In genomic region chr5:176533390-176533789, GRCh38 we compare ENCODE assay signal across 10 cellular contexts. TPM values are rescaled to one million over a fixed set of nuclear protein-coding genes. Genes with fewer than 3 reads are reported as not detected.
DNase-seq lines count a peak whose midpoint lies in the region; ATAC-seq, FAIRE-seq and TF ChIP-seq lines count a peak whose summit lies in the region.
"Had no signal": no experiment of that assay in that cellular context is flagged by ENCODE, and none has a peak within 500 bp of the region (broad histone marks: within the 10 kb centered on the region; RNA-seq: fewer than 3 reads in every experiment).

No MANE protein-coding gene starts in this region.

- WGBS in HepG2 (ENCODE audit: low lambda C conversion rate), result 92% methylated on average over 8 of the region's 8 CpGs

- in situ Hi-C loops in HepG2 (cut with HindIII; ENCODE audit: extremely low pct_ligation_motif_present, low pct_unique_long_range_greater_than_20kb), result loop anchor here (25.0 kb wide), 1 partner anchor 829 kb away; the partner anchor contains the start of genes LMAN2 and RGS14

- CTCF ChIA-PET in activated CD4-positive, alpha-beta T cell treated with anti-CD3 and anti-CD28 coated beads for 36 hours (lab: Charles Lee), result interaction anchor here (0.7 to 1.2 kb wide), 4 partner anchors 25 to 126 kb away, joined by 3 to 6 read pairs (median 4); partner anchors contain the start of genes CLTB and FAF2
- CTCF ChIA-PET in activated CD8-positive, alpha-beta T cell treated with anti-CD3 and anti-CD28 coated beads, Interleukin-2, amount 10 ng/mL, durations not matched to agents 7 days and 5 days (lab: Charles Lee), result interaction anchor here (0.6 to 8.5 kb wide), 9 partner anchors 8 to 804 kb away, joined by 3 to 65 read pairs (median 4); partner anchors contain the start of genes CLTB, FAF2 and TSPAN17
- CTCF ChIA-PET in HepG2 (lab: Yijun Ruan, JAX; ENCODE audit: low intra/inter-chr PET ratio, low total read pairs), result no interaction called here

- TF ChIP-seq CTCF in HepG2 (CRISPR knock-in tag; IDR thresholded peaks at IDR 0.05), result no peak
- TF ChIP-seq CTCF in thoracic aorta (IDR thresholded peaks at IDR 0.05), result no peak

- H3K4me3 ChIP-seq in HepG2 (replicated peaks in 1 of 3; ENCODE audit: insufficient read depth in 1 of 3, low read depth in 2 of 3, low read length in 3 of 3), result no peak overlapping the region
- H3K4me3 ChIP-seq in thoracic aorta, result peak overlapping the region; percentile 13

- peak overlapping the region; percentile 91 for H3K4me2 ChIP-seq in HepG2 (ENCODE audit: low read depth, low read length)

- H3K4me1 ChIP-seq in HepG2 (ENCODE audit: insufficient read depth, low read length), result peaks cover 28% of the 10 kb centered on the region
- H3K4me1 ChIP-seq in thoracic aorta (ENCODE audit: control insufficient read depth in 1 of 2, low read depth in 2 of 2), result peaks cover 31 to 40% of the 10 kb centered on the region in 2 donors

- H3K27ac ChIP-seq in HepG2 (ENCODE audit: extremely low read length, insufficient read depth, low read length), result peak overlapping the region; percentile 26
- no peak overlapping the region for H3K27ac ChIP-seq in thoracic aorta

- peak overlapping the region; percentile 98 for H3K27ac Mint-ChIP-seq in activated CD4-positive, alpha-beta T cell treated with anti-CD3 and anti-CD28 coated beads for 36 hours
- peak overlapping the region; percentile 99 for H3K27ac Mint-ChIP-seq in activated CD8-positive, alpha-beta T cell treated with anti-CD3 and anti-CD28 coated beads, Interleukin-2, amount 10 ng/mL, durations not matched to agents 7 days and 5 days

- no peaks in the 10 kb centered on the region for H3K9me3 Mint-ChIP-seq in activated CD4-positive, alpha-beta T cell treated with anti-CD3 and anti-CD28 coated beads for 36 hours (ENCODE audit: low read depth)
- H3K9me3 Mint-ChIP-seq in activated CD8-positive, alpha-beta T cell treated with anti-CD3 and anti-CD28 coated beads, Interleukin-2, amount 10 ng/mL, durations not matched to agents 7 days and 5 days (ENCODE audit: insufficient read depth), result no peaks in the 10 kb centered on the region

- intact Hi-C loops in activated CD4-positive, alpha-beta T cell treated with anti-CD3 and anti-CD28 coated beads for 36 hours (cut with DNase I, micrococcal nuclease), result no loop called here
- intact Hi-C loops in HepG2 (cut with micrococcal nuclease; ENCODE audit: unreplicated experiment), result no loop called here

- FAIRE-seq in HepG2 (lab: Jason Lieb, UNC), result no peak
- FAIRE-seq: A204.1 had no signal

- no peak overlapping the region for H3K9ac ChIP-seq in HepG2 (ENCODE audit: insufficient read depth, low read depth, low read length)

- TF ChIP-seq RAD21 in HepG2 (CRISPR knock-in tag; IDR thresholded peaks at IDR 0.05), result no peak

- no peak for ATAC-seq in activated CD4-positive, alpha-beta T cell treated with anti-CD3 and anti-CD28 coated beads for 36 hours
- no peak for ATAC-seq in activated CD8-positive, alpha-beta T cell treated with anti-CD3 and anti-CD28 coated beads, Interleukin-2, amount 10 ng/mL, durations not matched to agents 7 days and 5 days
- ATAC-seq in HepG2 (no peak), thoracic aorta (ENCODE audit: insufficient number of reproducible peaks, low FRiP score, low read depth) (no peak)

- BruUV-seq in HepG2 (replicated peaks; lab: Mats Ljungman, UMichigan), result no TSS peak

- POLR2A ChIA-PET in activated CD4-positive, alpha-beta T cell treated with anti-CD3 and anti-CD28 coated beads for 36 hours (lab: Charles Lee), result interaction anchor here (0.9 to 1.5 kb wide), 2 partner anchors 10 to 29 kb away, joined by 3 to 6 read pairs; no protein-coding TSS in a partner anchor
- POLR2A ChIA-PET in activated CD8-positive, alpha-beta T cell treated with anti-CD3 and anti-CD28 coated beads, Interleukin-2, amount 10 ng/mL, durations not matched to agents 7 days and 5 days (lab: Charles Lee), result interaction anchor here (0.9 to 3.7 kb wide), 9 partner anchors 10 to 144 kb away, joined by 3 to 35 read pairs (median 3); partner anchors contain the start of genes CLTB and FAF2
- POLR2A ChIA-PET in HepG2 (lab: Yijun Ruan, JAX), result interaction anchor here (1.1 to 7.9 kb wide), 3 partner anchors 14 to 86 kb away, joined by 3 to 212 read pairs (median 3); partner anchors contain the start of genes CDHR2 and FAF2

- no peak for DNase-seq in activated CD4-positive, alpha-beta T cell treated with anti-CD3 and anti-CD28 coated beads for 36 hours
- DNase-seq in activated CD4-positive, alpha-beta T cell treated with anti-CD3 and anti-CD28 coated beads, Interleukin-2, amount 50 U/mL, for 48 hours, result no peak
- DNase-seq in activated CD8-positive, alpha-beta T cell treated with anti-CD3 and anti-CD28 coated beads, Interleukin-2, amount 10 ng/mL, durations not matched to agents 7 days and 5 days, result no peak
- DNase-seq in HepG2 (ENCODE audit: low spot score), result no peak
- DNase-seq in thoracic aorta (ENCODE audit: low spot score), result no peak
- DNase-seq in NCI-H187 (lab: John Stamatoyannopoulos, UW), result no peak
- no peak for DNase-seq in foreskin melanocyte
- no peak for DNase-seq in GOT3 (lab: John Stamatoyannopoulos, UW)

- TF ChIP-seq POLR2A in HepG2 (IDR thresholded peaks at IDR 0.05; ENCODE audit: insufficient read depth in 1 of 2, low read depth in 2 of 2, low read length in 2 of 2), result no peak; a peak in 1 of 4 replicates

- H3K27me3 Mint-ChIP-seq in activated CD4-positive, alpha-beta T cell treated with anti-CD3 and anti-CD28 coated beads for 36 hours, result no peaks in the 10 kb centered on the region
- H3K27me3 Mint-ChIP-seq in activated CD8-positive, alpha-beta T cell treated with anti-CD3 and anti-CD28 coated beads, Interleukin-2, amount 10 ng/mL, durations not matched to agents 7 days and 5 days (ENCODE audit: low read depth), result no peaks in the 10 kb centered on the region

- H3K36me3 Mint-ChIP-seq in activated CD4-positive, alpha-beta T cell treated with anti-CD3 and anti-CD28 coated beads for 36 hours (ENCODE audit: low read depth), result peaks cover 34% of the 10 kb centered on the region
- H3K36me3 Mint-ChIP-seq in activated CD8-positive, alpha-beta T cell treated with anti-CD3 and anti-CD28 coated beads, Interleukin-2, amount 10 ng/mL, durations not matched to agents 7 days and 5 days (ENCODE audit: low read depth), result peaks cover 57% of the 10 kb centered on the region

- H3K4me1 Mint-ChIP-seq in activated CD4-positive, alpha-beta T cell treated with anti-CD3 and anti-CD28 coated beads for 36 hours, result peaks cover 50% of the 10 kb centered on the region
- peaks cover 60% of the 10 kb centered on the region for H3K4me1 Mint-ChIP-seq in activated CD8-positive, alpha-beta T cell treated with anti-CD3 and anti-CD28 coated beads, Interleukin-2, amount 10 ng/mL, durations not matched to agents 7 days and 5 days (ENCODE audit: low read depth)

- H4K20me1 ChIP-seq in HepG2 (ENCODE audit: insufficient read depth, low read length), result peaks cover 33% of the 10 kb centered on the region

- no peaks in the 10 kb centered on the region; a peak in 1 of 5 replicates for H3K27me3 ChIP-seq in HepG2 (ENCODE audit: control insufficient read depth in 1 of 2, insufficient read depth in 2 of 2, low read length in 2 of 2)
- H3K27me3 ChIP-seq in thoracic aorta (replicated peaks; ENCODE audit: insufficient read depth), result no peaks in the 10 kb centered on the region

- H3K9me3 ChIP-seq in HepG2 (ENCODE audit: low read length) (no peaks in the 10 kb centered on the region), thoracic aorta (no peaks in the 10 kb centered on the region)

- H3K36me3 ChIP-seq in HepG2 (replicated peaks in 1 of 2; ENCODE audit: control insufficient read depth in 1 of 2, insufficient read depth in 2 of 2, low read length in 2 of 2) (peaks cover 24 to 46% of the 10 kb centered on the region in 2 experiments), thoracic aorta (peaks cover 25% of the 10 kb centered on the region)

- H3K4me3 Mint-ChIP-seq in activated CD4-positive, alpha-beta T cell treated with anti-CD3 and anti-CD28 coated beads for 36 hours, result peak overlapping the region; percentile 97
- peak overlapping the region; percentile 95 for H3K4me3 Mint-ChIP-seq in activated CD8-positive, alpha-beta T cell treated with anti-CD3 and anti-CD28 coated beads, Interleukin-2, amount 10 ng/mL, durations not matched to agents 7 days and 5 days

- no peak overlapping the region for H2AFZ ChIP-seq in HepG2 (ENCODE audit: low read length)

- peaks cover 40% of the 10 kb centered on the region for H3K79me2 ChIP-seq in HepG2 (ENCODE audit: insufficient read depth, low read length)

- TF ChIP-seq EP300 in HepG2 (IDR thresholded peaks at IDR 0.05; ENCODE audit: low read depth in 2 of 2, low read length in 2 of 2), result no peak
- TF ChIP-seq EP300 in HepG2 (CRISPR knock-in tag; IDR thresholded peaks at IDR 0.05; ENCODE audit: borderline replicate concordance), result no peak

RNA-seq across cellular contexts. Expression of gene RNF44, which starts 3.8 kb away (rescaled TPM):
- total RNA-seq in activated CD4-positive, alpha-beta T cell treated with anti-CD3 and anti-CD28 coated beads for 36 hours, result 10 to 100 TPM; 61.6 to 62.9 TPM
- 10 to 100 TPM; 88.3 to 92.7 TPM for total RNA-seq in activated CD8-positive, alpha-beta T cell treated with anti-CD3 and anti-CD28 coated beads, Interleukin-2, amount 10 ng/mL, durations not matched to agents 7 days and 5 days
- total RNA-seq in HepG2 (2016; rRNA removed; fragmentation: Illumina TruSeq; extraction: Trizol) (5.1 and 9.2 TPM in 2 replicates), thoracic aorta (10 to 100 TPM; 11.1 to 14.7 TPM)
- 7.2 and 9.4 TPM in 2 replicates for total RNA-seq in HepG2 (2016; cell fraction: cytosol; rRNA removed; fragmentation: Illumina TruSeq; extraction: Trizol; ENCODE audit: low read depth)
- 4.4 and 8.7 TPM in 2 replicates for total RNA-seq in HepG2 (2016; cell fraction: insoluble cytoplasmic fraction; rRNA removed; fragmentation: Illumina TruSeq; extraction: Trizol)
- 7.2 and 9.8 TPM in 2 replicates for total RNA-seq in HepG2 (2016; cell fraction: membrane; rRNA removed; fragmentation: Illumina TruSeq; extraction: Trizol)
- 9.4 and 17.1 TPM in 2 replicates for total RNA-seq in HepG2 (2016; cell fraction: nucleus; rRNA removed; fragmentation: Illumina TruSeq; extraction: Trizol)
- polyA plus RNA-seq in HepG2 (2011; rRNA removed), result 16.8 and 19.1 TPM in 2 replicates
- 6.8 and 9.5 TPM in 2 replicates for polyA plus RNA-seq in HepG2 (2011; cell fraction: cytosol; rRNA removed)
- 134 and 149 TPM in 2 replicates for polyA plus RNA-seq in HepG2 (2011; cell fraction: nucleus; rRNA removed)
- polyA plus RNA-seq in HepG2 (2012), result 37.8 and 52.8 TPM in 2 replicates
- polyA plus RNA-seq in HepG2 (2016; cell fraction: cytosol; fragmentation: Illumina TruSeq; extraction: Trizol; ENCODE audit: low read depth), result 2.3 and 2.5 TPM in 2 replicates
- 15.8 and 20.6 TPM in 2 replicates for polyA plus RNA-seq in HepG2 (2016; cell fraction: insoluble cytoplasmic fraction; fragmentation: Illumina TruSeq; extraction: Trizol; ENCODE audit: low read depth)
- polyA plus RNA-seq in HepG2 (2016; cell fraction: membrane; fragmentation: Illumina TruSeq; extraction: Trizol; ENCODE audit: low read depth), result 9.4 and 9.7 TPM in 2 replicates
- 52.0 and 60.3 TPM in 2 replicates for polyA plus RNA-seq in HepG2 (2016; cell fraction: nucleus; fragmentation: Illumina TruSeq; extraction: Trizol; ENCODE audit: insufficient read depth, low read depth)
- polyA minus RNA-seq in HepG2 (2011; rRNA and poly(A)+ RNA removed; ENCODE audit: low replicate concordance), result 18.3 and 21.3 TPM in 2 replicates
- polyA minus RNA-seq in HepG2 (2011; cell fraction: cytosol; rRNA and poly(A)+ RNA removed), result 16.1 and 19.0 TPM in 2 replicates
- polyA minus RNA-seq in HepG2 (2011; cell fraction: nucleus; rRNA and poly(A)+ RNA removed), result 28.3 and 33.1 TPM in 2 replicates

RNA-seq across cellular contexts. Expression of gene CDHR2, which starts 15.8 kb away (rescaled TPM):
- total RNA-seq in activated CD4-positive, alpha-beta T cell treated with anti-CD3 and anti-CD28 coated beads for 36 hours, result under 1 TPM; 0.37 to 0.61 TPM
- total RNA-seq in activated CD8-positive, alpha-beta T cell treated with anti-CD3 and anti-CD28 coated beads, Interleukin-2, amount 10 ng/mL, durations not matched to agents 7 days and 5 days, result 1 to 10 TPM; 2.1 to 2.2 TPM
- total RNA-seq in HepG2 (2016; rRNA removed; fragmentation: Illumina TruSeq; extraction: Trizol) (7.8 and 17.9 TPM in 2 replicates), thoracic aorta (not detected)
- total RNA-seq in HepG2 (2016; cell fraction: cytosol; rRNA removed; fragmentation: Illumina TruSeq; extraction: Trizol; ENCODE audit: low read depth), result 3.8 and 4.0 TPM in 2 replicates
- 5.3 and 18.3 TPM in 2 replicates for total RNA-seq in HepG2 (2016; cell fraction: insoluble cytoplasmic fraction; rRNA removed; fragmentation: Illumina TruSeq; extraction: Trizol)
- 7.4 and 8.2 TPM in 2 replicates for total RNA-seq in HepG2 (2016; cell fraction: membrane; rRNA removed; fragmentation: Illumina TruSeq; extraction: Trizol)
- total RNA-seq in HepG2 (2016; cell fraction: nucleus; rRNA removed; fragmentation: Illumina TruSeq; extraction: Trizol), result 19.1 and 22.7 TPM in 2 replicates
- 20.9 and 27.3 TPM in 2 replicates for polyA plus RNA-seq in HepG2 (2011; rRNA removed)
- polyA plus RNA-seq in HepG2 (2011; cell fraction: cytosol; rRNA removed), result 14.0 and 14.6 TPM in 2 replicates
- 70.0 and 99.3 TPM in 2 replicates for polyA plus RNA-seq in HepG2 (2011; cell fraction: nucleus; rRNA removed)
- 15.8 and 16.5 TPM in 2 replicates for polyA plus RNA-seq in HepG2 (2012)
- polyA plus RNA-seq in HepG2 (2016; cell fraction: cytosol; fragmentation: Illumina TruSeq; extraction: Trizol; ENCODE audit: low read depth), result 2.7 and 3.5 TPM in 2 replicates
- polyA plus RNA-seq in HepG2 (2016; cell fraction: insoluble cytoplasmic fraction; fragmentation: Illumina TruSeq; extraction: Trizol; ENCODE audit: low read depth), result 6.8 and 7.1 TPM in 2 replicates
- 4.6 and 6.1 TPM in 2 replicates for polyA plus RNA-seq in HepG2 (2016; cell fraction: membrane; fragmentation: Illumina TruSeq; extraction: Trizol; ENCODE audit: low read depth)
- 48.7 and 52.7 TPM in 2 replicates for polyA plus RNA-seq in HepG2 (2016; cell fraction: nucleus; fragmentation: Illumina TruSeq; extraction: Trizol; ENCODE audit: insufficient read depth, low read depth)
- polyA minus RNA-seq in HepG2 (2011; rRNA and poly(A)+ RNA removed; ENCODE audit: low replicate concordance), result 0.07 and 41.0 TPM in 2 replicates
- 12.1 and 12.2 TPM in 2 replicates for polyA minus RNA-seq in HepG2 (2011; cell fraction: cytosol; rRNA and poly(A)+ RNA removed)
- 15.5 and 15.7 TPM in 2 replicates for polyA minus RNA-seq in HepG2 (2011; cell fraction: nucleus; rRNA and poly(A)+ RNA removed)
- total RNA-seq: SK-MEL-5 had no signal
